In genomic region chr9:135669018-135669417, GRCh38 we compare ENCODE assay signal across 19 cellular contexts. TPM values are rescaled to one million over a fixed set of nuclear protein-coding genes. Genes with fewer than 3 reads are reported as not detected.
"Had no signal": no experiment of that assay in that cellular context is flagged by ENCODE, and none has a peak within 500 bp of the region (broad histone marks: within the 10 kb centered on the region; RNA-seq: fewer than 3 reads in every experiment).

No MANE protein-coding gene starts in this region.

RNA-seq across cellular contexts. Expression of gene LCN9, which starts 5.9 kb away (rescaled TPM):
- total RNA-seq: naive thymus-derived CD4-positive, alpha-beta T cell; natural killer cell; occipital lobe; osteoblast; ovary; prostate gland; pulmonary artery endothelial cell; right atrium auricular region; stomach; subcutaneous adipose tissue; temporal lobe; thoracic aorta; thyroid gland; tibial nerve; upper lobe of left lung; ureter; vagina had no signal
- polyA plus RNA-seq: naive thymus-derived CD4-positive, alpha-beta T cell; ovary; stomach had no signal

RNA-seq across cellular contexts. Expression of gene GLT6D1, which starts 29.7 kb away (rescaled TPM):
- total RNA-seq: naive thymus-derived CD4-positive, alpha-beta T cell; natural killer cell; occipital lobe; osteoblast; ovary; prostate gland; pulmonary artery endothelial cell; right atrium auricular region; smooth muscle cell; stomach; subcutaneous adipose tissue; temporal lobe; thoracic aorta; thyroid gland; tibial nerve; upper lobe of left lung; ureter; vagina had no signal
- polyA plus RNA-seq: naive thymus-derived CD4-positive, alpha-beta T cell; neural cell; ovary; smooth muscle cell; stomach had no signal

RNA-seq across cellular contexts. Expression of gene SOHLH1, which starts 30.3 kb away (rescaled TPM):
- total RNA-seq: naive thymus-derived CD4-positive, alpha-beta T cell; natural killer cell; occipital lobe; osteoblast; pulmonary artery endothelial cell; right atrium auricular region; smooth muscle cell; stomach; subcutaneous adipose tissue; temporal lobe; thoracic aorta; thyroid gland; tibial nerve; upper lobe of left lung; ureter; vagina had no signal
- polyA plus RNA-seq: naive thymus-derived CD4-positive, alpha-beta T cell; neural cell; smooth muscle cell; stomach had no signal

RNA-seq across cellular contexts. Expression of gene KCNT1, which starts 33.0 kb away (rescaled TPM):
- total RNA-seq: osteoblast, smooth muscle cell, vagina had no signal
- polyA plus RNA-seq: naive thymus-derived CD4-positive, alpha-beta T cell; smooth muscle cell had no signal
